Comparison of ENCODE assay signal across 24 cellular contexts in genomic region chr1:232534552-232535517, GRCh38.
A peak's percentile ranks its signal among the peaks of the same experiment; 100 is the strongest.
DNase-seq lines count a peak whose midpoint lies in the region; ATAC-seq, FAIRE-seq and TF ChIP-seq lines count a peak whose summit lies in the region.
"Had no signal": no experiment of that assay in that cellular context is flagged by ENCODE, and none has a peak within 500 bp of the region (broad histone marks: within the 10 kb centered on the region; RNA-seq: fewer than 3 reads in every experiment).

No MANE protein-coding gene starts in this region.

- DNase-seq in right cardiac atrium (peak in 1 of 3 donors; percentile 49), left ventricle myocardium inferior (no peak), mesothelial cell of epicardium (ENCODE audit: low spot score in 2 of 2, unreplicated experiment in 2 of 2) (no peak), T-helper 17 cell (no peak), midbrain (lab: John Stamatoyannopoulos, UW) (no peak)
- DNase-seq: CD4-positive, alpha-beta T cell; DMS53; H9; Karpas-422; NCI-H1092 treated with DMSO at 0.1 percent for 48 hours; NCI-H1436; NCI-H187; NCI-H2171 treated with DMSO at 0.1 percent for 48 hours; NCI-H524; NCI-H82; NK-92 treated with Interleukin-12 subunit alpha and Interleukin-12 subunit beta, amount 100 ng/mL, for 24 hours; PC-3 had no signal

- WGBS in right cardiac atrium = 69% methylated on average over 10 of the region's 10 CpGs

- H3K36me3 Mint-ChIP-seq in mesothelial cell of epicardium = peaks cover 3% of the 10 kb centered on the region
- H3K36me3 Mint-ChIP-seq in T-helper 17 cell (ENCODE audit: low read depth) = no peaks in the 10 kb centered on the region

- H3K4me1 ChIP-seq in right cardiac atrium (ENCODE audit: control insufficient read depth, insufficient read depth, low read length) (peaks cover 4% of the 10 kb centered on the region), left ventricle myocardium inferior (peaks cover 73% of the 10 kb centered on the region)

- H3K27me3 Mint-ChIP-seq in mesothelial cell of epicardium (ENCODE audit: low read depth) (no peaks in the 10 kb centered on the region), T-helper 17 cell (peaks cover 9% of the 10 kb centered on the region)
- H3K27me3 Mint-ChIP-seq: CD4-positive, alpha-beta T cell had no signal

- intact Hi-C loops in right cardiac atrium (cut with DNase I) (no loop called here), left ventricle myocardium inferior (cut with micrococcal nuclease) (no loop called here)

- H3K4me3 ChIP-seq in right cardiac atrium (ENCODE audit: low read length) (no peak overlapping the region), left ventricle myocardium inferior (no peak overlapping the region)
- H3K4me3 ChIP-seq: BLaER1 treated with 17β-estradiol and CSF1 and Interleukin-3, amounts not matched to agents 10 nM and 100 nM; GM23338 had no signal

- H3K27ac Mint-ChIP-seq in mesothelial cell of epicardium (peak overlapping the region; percentile 96), T-helper 17 cell (no peak overlapping the region)
- H3K27ac Mint-ChIP-seq: CD4-positive, alpha-beta T cell; GM23338 had no signal

- H3K9me3 Mint-ChIP-seq in mesothelial cell of epicardium = no peaks in the 10 kb centered on the region
- H3K9me3 Mint-ChIP-seq: CD4-positive, alpha-beta T cell; GM23338; H9 had no signal

- H3K27ac ChIP-seq in right cardiac atrium (ENCODE audit: low read length) (peak overlapping the region; percentile 8), left ventricle myocardium inferior (replicated peaks) (no peak overlapping the region)
- H3K27ac ChIP-seq: BLaER1 treated with 17β-estradiol and CSF1 and Interleukin-3, amounts not matched to agents 10 nM and 100 nM had no signal

- H3K4me1 Mint-ChIP-seq in mesothelial cell of epicardium (peaks cover 79% of the 10 kb centered on the region), T-helper 17 cell (peaks cover 3% of the 10 kb centered on the region)

- FAIRE-seq in colon (lab: Jason Lieb, UNC) = peak; percentile 33
- FAIRE-seq: A204.1, GM18507, HepG2 had no signal

- ATAC-seq in right cardiac atrium (peak; percentile 57), T-helper 17 cell (no peak), HG03095 (IDR thresholded peaks at IDR 0.05; ENCODE audit: unreplicated experiment) (no peak)
- ATAC-seq: GM23338, HepG2, PC-3 had no signal

- TF ChIP-seq CTCF in left ventricle myocardium inferior (IDR thresholded peaks at IDR 0.05; ENCODE audit: borderline replicate concordance) = no peak
- TF ChIP-seq CTCF in mesothelial cell of epicardium (IDR thresholded peaks at IDR 0.05; ENCODE audit: unreplicated experiment) = no peak

- H3K36me3 ChIP-seq in left ventricle myocardium inferior = no peaks in the 10 kb centered on the region

- H3K4me3 Mint-ChIP-seq in mesothelial cell of epicardium = no peak overlapping the region
- no peak overlapping the region for H3K4me3 Mint-ChIP-seq in T-helper 17 cell
- H3K4me3 Mint-ChIP-seq: CD4-positive, alpha-beta T cell; GM23338; H9 had no signal

- H3K9me3 ChIP-seq in right cardiac atrium (ENCODE audit: control insufficient read depth, low read length) = no peaks in the 10 kb centered on the region
- H3K9me3 ChIP-seq in left ventricle myocardium inferior (replicated peaks) = no peaks in the 10 kb centered on the region
- H3K9me3 ChIP-seq in T-helper 17 cell (ENCODE audit: control insufficient read depth, low read length, poor library complexity, severe bottlenecking) = no peaks in the 10 kb centered on the region
- H3K9me3 ChIP-seq: BLaER1 treated with 17β-estradiol and CSF1 and Interleukin-3, amounts not matched to agents 10 nM and 100 nM had no signal

- H3K27me3 ChIP-seq in right cardiac atrium (ENCODE audit: control insufficient read depth, insufficient read depth) (no peaks in the 10 kb centered on the region), left ventricle myocardium inferior (ENCODE audit: low read depth) (no peaks in the 10 kb centered on the region)
- H3K27me3 ChIP-seq: BLaER1 treated with 17β-estradiol and CSF1 and Interleukin-3, amounts not matched to agents 10 nM and 100 nM had no signal

Comparison
In these comparisons a context has a peak if more than half of its experiments do, and no peak if none do; other contexts are left out.
1. ATAC-seq: peak in right cardiac atrium (2 of 2); none in T-helper 17 cell (single experiment) and HG03095 (single experiment).